ENCODE assay signal across 10 cellular contexts in genomic region chr5:90131734-90132133, GRCh38.
DNase-seq lines count a peak whose midpoint lies in the region; ATAC-seq and TF ChIP-seq lines count a peak whose summit lies in the region.
"Had no signal": no experiment of that assay in that cellular context is flagged by ENCODE, and none has a peak within 500 bp of the region (broad histone marks: within the 10 kb centered on the region; RNA-seq: fewer than 3 reads in every experiment).

No MANE protein-coding gene starts in this region.

- no peaks in the 10 kb centered on the region for H3K36me3 Mint-ChIP-seq in mesothelial cell of epicardium

- no peaks in the 10 kb centered on the region for H3K9me3 Mint-ChIP-seq in mesothelial cell of epicardium

- peak; percentile 80 for ATAC-seq in GM18511 (IDR thresholded peaks at IDR 0.05; ENCODE audit: unreplicated experiment)
- ATAC-seq in GM21717 (IDR thresholded peaks at IDR 0.05; ENCODE audit: unreplicated experiment), result peak; percentile 90
- ATAC-seq in HG03571 (IDR thresholded peaks at IDR 0.05; ENCODE audit: unreplicated experiment), result peak; percentile 73

- peaks cover 13% of the 10 kb centered on the region for H3K4me1 Mint-ChIP-seq in mesothelial cell of epicardium

- H3K27ac Mint-ChIP-seq in mesothelial cell of epicardium, result peak overlapping the region; percentile 11

- H3K27me3 Mint-ChIP-seq in mesothelial cell of epicardium (ENCODE audit: low read depth), result no peaks in the 10 kb centered on the region

- DNase-seq in mesothelial cell of epicardium (ENCODE audit: low spot score in 2 of 2, unreplicated experiment in 2 of 2), result no peak
- DNase-seq in SK-N-DZ (ENCODE audit: low spot score), result no peak
- DNase-seq in NCI-H146 treated with DMSO at 0.1 percent for 48 hours (lab: John Stamatoyannopoulos, UW; ENCODE audit: unreplicated experiment), result no peak
- DNase-seq in DMS79 treated with DMSO at 0.1 percent for 48 hours (lab: John Stamatoyannopoulos, UW), result no peak
- DNase-seq in NCI-H187 (lab: John Stamatoyannopoulos, UW), result no peak
- DNase-seq: caudate nucleus, islet precursor cell had no signal

- no peak for TF ChIP-seq CTCF in mesothelial cell of epicardium (IDR thresholded peaks at IDR 0.05; ENCODE audit: unreplicated experiment)

- no peak overlapping the region for H3K4me3 Mint-ChIP-seq in mesothelial cell of epicardium
